ENCODE assay signal across 23 cellular contexts in genomic region chr6:148825492-148825891, GRCh38.
"Had no signal": no experiment of that assay in that cellular context is flagged by ENCODE, and none has a peak within 500 bp of the region (broad histone marks: within the 10 kb centered on the region; RNA-seq: fewer than 3 reads in every experiment).

No MANE protein-coding gene starts in this region.

- H3K4me3 ChIP-seq: MG63 had no signal

- H3K27me3 ChIP-seq: MG63 had no signal

- H3K9me3 ChIP-seq: MG63 had no signal

- ATAC-seq: Panc1, PC-3, SK-N-SH treated with all-trans-retinoic acid at 6 μM for 48 hours had no signal

- DNase-seq: IMR-90, Karpas-422, KG1, MG63, NCI-H1092, NCI-H1105 treated with DMSO at 0.1 percent for 48 hours, NCI-H1417 treated with DMSO at 0.1 percent for 48 hours, NCI-H146, NCI-H1694 treated with DMSO at 0.1 percent for 48 hours, NCI-H1930, NCI-H2081, NCI-H2107, NCI-H226, NCI-H446, NCI-H510A, NCI-H524 treated with DMSO at 0.1 percent for 48 hours, NCI-H69, NCI-H774, PC-3, SHP77 had no signal

- H3K36me3 ChIP-seq: MG63 had no signal

- H3K27ac ChIP-seq: RWPE1 had no signal
